In genomic region chr21:23887709-23888303, GRCh38 we compare ENCODE assay signal across 8 cellular contexts.
DNase-seq lines count a peak whose midpoint lies in the region; ATAC-seq and FAIRE-seq lines count a peak whose summit lies in the region.

No MANE protein-coding gene starts in this region.

- H3K4me3 ChIP-seq in Jurkat, Clone E6-1 (ENCODE audit: low read length): no peak overlapping the region

- no peak for FAIRE-seq in RCC 7860 (lab: Jason Lieb, UNC)

- no peak overlapping the region for H3K27ac ChIP-seq in substantia nigra (ENCODE audit: low read depth, low read length, poor library complexity, severe bottlenecking)

- peak; percentile 1 for DNase-seq in Jurkat, Clone E6-1 (ENCODE audit: low read depth, low spot score)
- DNase-seq in activated CD4-positive, alpha-beta T cell treated with anti-CD3 and anti-CD28 coated beads, Interleukin-2, amount 50 U/mL, for 48 hours: peak; percentile 5 to 7
- peak; percentile 21 for DNase-seq in stimulated activated CD4-positive, alpha-beta T cell treated with anti-CD3 and anti-CD28 coated beads, Interleukin-4, amount 100 ng/mL, for 1 hour
- DNase-seq in amygdala (lab: John Stamatoyannopoulos, UW) (no peak), RCC 7860 (ENCODE audit: low spot score) (no peak), HT-29 (ENCODE audit: low spot score) (no peak), substantia nigra (lab: John Stamatoyannopoulos, UW) (no peak)

- ATAC-seq in GM19397 (IDR thresholded peaks at IDR 0.05; ENCODE audit: unreplicated experiment): peak; percentile 87

Comparison
In these comparisons a context has a peak if more than half of its experiments do, and no peak if none do; other contexts are left out.
1. DNase-seq: peak in Jurkat, Clone E6-1 (single experiment), activated CD4-positive, alpha-beta T cell treated with anti-CD3 and anti-CD28 coated beads, Interleukin-2, amount 50 U/mL, for 48 hours (2 of 2) and stimulated activated CD4-positive, alpha-beta T cell treated with anti-CD3 and anti-CD28 coated beads, Interleukin-4, amount 100 ng/mL, for 1 hour (single experiment); none in amygdala (0 of 56), RCC 7860 (single experiment), HT-29 (single experiment) and substantia nigra (0 of 49).